Comparison of ENCODE assay signal across 11 cellular contexts in the genomic region with DNA sequence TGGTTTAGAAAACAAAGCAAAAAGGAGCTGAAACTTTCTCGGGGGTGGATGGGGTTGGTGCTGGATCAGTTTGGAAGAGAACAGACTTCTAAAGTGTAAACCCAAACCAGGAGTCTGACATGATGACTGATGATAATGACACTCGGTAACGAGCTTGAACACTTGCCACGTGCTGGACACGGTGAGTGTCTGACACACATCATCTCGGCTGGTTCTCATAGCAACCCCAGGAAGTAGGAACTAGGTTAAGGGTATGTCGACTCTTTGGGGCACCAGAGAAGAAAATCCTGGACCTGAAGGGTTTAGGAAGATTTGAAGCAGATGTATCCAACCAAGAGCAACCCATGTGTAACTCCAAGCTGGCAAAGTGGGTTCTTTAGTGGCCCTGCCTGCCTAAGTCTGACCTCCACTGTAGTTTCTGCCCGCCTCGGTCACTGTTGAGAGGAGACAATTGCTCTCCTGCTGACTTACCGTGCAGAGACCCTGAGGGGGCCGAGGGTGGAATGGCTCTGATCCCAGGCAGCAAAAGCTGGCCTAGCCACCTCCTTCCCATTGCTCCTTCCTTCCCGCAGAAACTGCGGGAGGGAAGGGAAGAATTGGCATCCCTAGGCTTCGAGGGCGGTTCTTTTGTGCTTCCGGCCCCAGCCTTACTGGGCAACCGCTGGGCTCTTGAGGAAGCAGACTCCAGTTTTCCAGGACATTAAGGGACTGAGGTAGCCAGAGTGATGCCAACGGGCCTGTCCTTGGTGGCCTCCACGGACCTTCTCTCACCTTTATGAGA.
DNase-seq lines count a peak whose midpoint lies in the region; ATAC-seq and TF ChIP-seq lines count a peak whose summit lies in the region.
"Had no signal": no experiment of that assay in that cellular context is flagged by ENCODE, and none has a peak within 500 bp of the region (broad histone marks: within the 10 kb centered on the region; RNA-seq: fewer than 3 reads in every experiment).

No MANE protein-coding gene starts in this region.

- ATAC-seq in gastrocnemius medialis (no peak), HG03196 (IDR thresholded peaks at IDR 0.05; ENCODE audit: unreplicated experiment) (no peak)

- H3K27ac ChIP-seq in OCI-LY7 (ENCODE audit: low read depth, low read length, poor library complexity, severe bottlenecking) (no peak overlapping the region), esophagus muscularis mucosa (replicated peaks in 1 of 4) (peak overlapping the region; percentile 92 to 95 (median 94)), gastrocnemius medialis (peak overlapping the region; percentile 87 to 94 (median 90))

- no peaks in the 10 kb centered on the region for H3K9me2 ChIP-seq in OCI-LY7 (ENCODE audit: insufficient read depth, low read length)

- in situ Hi-C loops in gastrocnemius medialis (cut with MboI; ENCODE audit: low sequenced_read_pairs in 4 of 4): loop anchor here in 2 of 4 donors (5.0 to 10.0 kb wide), 3 partner anchors 100 to 468 kb away; no protein-coding TSS in a partner anchor

- BruUV-seq in OCI-LY7 (replicated peaks; lab: Mats Ljungman, UMichigan): no TSS peak

- WGBS in esophagus muscularis mucosa: 64% methylated on average over 14 of the region's 19 CpGs

- TF ChIP-seq CTCF in OCI-LY7 (conservative IDR thresholded peaks at IDR 0.05; ENCODE audit: low read length) (no peak), esophagus muscularis mucosa (IDR thresholded peaks at IDR 0.05) (no peak), gastrocnemius medialis (IDR thresholded peaks at IDR 0.05 in 4 of 5, conservative IDR thresholded peaks at IDR 0.05 in 1 of 5) (no peak)

- DNase-seq in D341Med (ENCODE audit: low spot score) (peak; percentile 13), OCI-LY7 (ENCODE audit: low spot score) (no peak), esophagus muscularis mucosa (ENCODE audit: extremely low spot score) (no peak), gastrocnemius medialis (no peak), NCI-H748 (lab: John Stamatoyannopoulos, UW; ENCODE audit: unreplicated experiment) (no peak), GDM1 (lab: John Stamatoyannopoulos, UW) (no peak), NCI-H2171 treated with DMSO at 0.1 percent for 48 hours (lab: John Stamatoyannopoulos, UW) (no peak)
- DNase-seq: activated naive CD4-positive, alpha-beta T cell treated with anti-CD3 and anti-CD28 coated beads, Interleukin-2, amount 10 ng/mL, durations not matched to agents 7 days and 5 days; stimulated activated CD4-positive, alpha-beta T cell treated with anti-CD3 and anti-CD28 coated beads, Interleukin-2, amount 100 ng/mL, for 24 hours; SW 1271 had no signal

- no peak for TF ChIP-seq EP300 in esophagus muscularis mucosa (IDR thresholded peaks at IDR 0.05)

- no peaks in the 10 kb centered on the region for H4K20me1 ChIP-seq in OCI-LY7 (ENCODE audit: insufficient read depth, low read length)

- H3K79me2 ChIP-seq in OCI-LY7 (ENCODE audit: insufficient read depth, low read depth, low read length): no peaks in the 10 kb centered on the region

- H3K4me2 ChIP-seq in OCI-LY7 (ENCODE audit: low read length): no peak overlapping the region

- H3K36me3 ChIP-seq in OCI-LY7 (ENCODE audit: insufficient read depth, low read length) (no peaks in the 10 kb centered on the region), esophagus muscularis mucosa (no peaks in the 10 kb centered on the region), gastrocnemius medialis (no peaks in the 10 kb centered on the region)

- H3K27me3 ChIP-seq in esophagus muscularis mucosa (no peaks in the 10 kb centered on the region), gastrocnemius medialis (no peaks in the 10 kb centered on the region)

- H3K9me3 ChIP-seq in OCI-LY7 (ENCODE audit: low read length) (no peaks in the 10 kb centered on the region), esophagus muscularis mucosa (no peaks in the 10 kb centered on the region), gastrocnemius medialis (no peaks in the 10 kb centered on the region)

- CTCF ChIA-PET in OCI-LY7 (lab: Charles Lee; ENCODE audit: unreplicated experiment): no interaction called here

- H2AFZ ChIP-seq in OCI-LY7 (ENCODE audit: low read length): peak overlapping the region; percentile 12; the same call in 1 of the 2 replicates

- H3K4me1 ChIP-seq in OCI-LY7 (ENCODE audit: insufficient read depth, low read length, poor library complexity, severe bottlenecking) (peaks cover 76% of the 10 kb centered on the region), esophagus muscularis mucosa (peaks cover 34 to 66% (median 61%) of the 10 kb centered on the region in 4 donors), gastrocnemius medialis (peaks cover 58 to 62% of the 10 kb centered on the region in 2 donors)

- TF ChIP-seq POLR2A in esophagus muscularis mucosa (IDR thresholded peaks at IDR 0.05; ENCODE audit: low read depth) (no peak), gastrocnemius medialis (IDR thresholded peaks at IDR 0.05) (peak in 1 of 2 donors; percentile 6)

- POLR2A ChIA-PET in OCI-LY7 (lab: Charles Lee): interaction anchor here (0.6 to 1.3 kb wide), 4 partner anchors 149 to 451 kb away, joined by 3 to 4 read pairs (median 4); no protein-coding TSS in a partner anchor

- H3K4me3 ChIP-seq in OCI-LY7 (ENCODE audit: low read depth, low read length, poor library complexity, severe bottlenecking): no peak overlapping the region
- no peak overlapping the region for H3K4me3 ChIP-seq in esophagus muscularis mucosa
- H3K4me3 ChIP-seq in gastrocnemius medialis: no peak overlapping the region

- intact Hi-C loops in OCI-LY7 (cut with micrococcal nuclease; ENCODE audit: unreplicated experiment) (no loop called here), esophagus muscularis mucosa (cut with DNase I) (no loop called here), gastrocnemius medialis (cut with DNase I; ENCODE audit: low total_unique reads) (loop anchor here (1.0 to 5.0 kb wide), 4 partner anchors 101 to 475 kb away; no protein-coding TSS in a partner anchor)
